Comparison of ENCODE assay signal across 8 cellular contexts in the genomic region with DNA sequence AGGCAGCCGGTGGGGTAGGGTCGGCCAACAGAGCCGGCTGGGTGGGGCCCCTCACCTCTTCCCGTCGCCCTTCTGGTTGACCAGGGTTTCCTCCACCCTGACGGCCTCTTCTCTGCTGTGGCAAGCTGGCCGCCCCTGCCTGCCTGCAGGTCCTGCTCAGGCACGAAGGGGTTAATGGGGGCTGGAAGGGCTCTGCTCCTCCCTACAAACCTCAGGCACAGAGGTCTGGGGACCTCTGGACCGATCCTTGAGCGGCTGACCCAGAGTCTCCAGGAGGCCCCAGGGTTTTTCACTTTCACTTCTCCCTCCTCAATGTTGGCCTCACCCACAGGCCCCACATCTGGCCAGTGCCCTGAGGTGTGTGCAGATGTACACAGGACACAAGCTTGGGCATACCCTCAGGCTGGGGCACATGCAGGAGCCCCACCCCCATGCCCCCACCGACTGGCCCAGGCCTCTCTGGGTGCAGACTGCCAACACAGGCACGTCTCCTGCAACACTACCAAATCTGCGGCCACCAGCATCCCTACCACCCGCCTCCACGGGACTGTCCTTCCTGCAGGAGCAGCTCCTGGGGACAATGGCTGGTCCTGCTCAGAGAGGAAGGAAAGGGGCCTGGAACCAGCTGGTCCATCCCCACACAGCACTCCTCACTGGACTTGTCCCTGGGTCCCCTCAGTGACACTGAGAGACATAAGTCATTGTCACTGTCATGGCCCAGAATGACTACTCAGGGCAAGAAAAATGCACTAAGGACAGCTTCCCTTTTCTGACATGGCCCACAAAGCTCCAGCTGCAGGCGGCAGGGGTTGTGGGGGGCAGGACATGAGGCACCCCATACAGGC. TPM values are rescaled to one million over a fixed set of nuclear protein-coding genes. Genes with fewer than 3 reads are reported as not detected.
DNase-seq lines count a peak whose midpoint lies in the region; ATAC-seq, FAIRE-seq and TF ChIP-seq lines count a peak whose summit lies in the region.

No MANE protein-coding gene starts in this region.

- H3K4me3 ChIP-seq in heart right ventricle (peak overlapping the region in 9 of 10 donors; percentile 2 to 37 (median 17)), HepG2 (replicated peaks in 1 of 3; ENCODE audit: insufficient read depth in 1 of 3, low read depth in 2 of 3, low read length in 3 of 3) (peak overlapping the region in 2 of 3 experiments; percentile 26 to 58; a peak in 2 of 6 replicates)

- ATAC-seq in heart right ventricle (peak in 2 of 8 donors; percentile 15 to 36), HepG2 (peak; percentile 23), omental fat pad (ENCODE audit: low FRiP score) (no peak), HG03135 (IDR thresholded peaks at IDR 0.05; ENCODE audit: unreplicated experiment) (no peak), HG02970 (IDR thresholded peaks at IDR 0.05; ENCODE audit: low FRiP score, unreplicated experiment) (no peak)

- H3K27me3 ChIP-seq in heart right ventricle: peaks cover 65 to 94% (median 87%) of the 10 kb centered on the region in 7 donors
- peaks cover 16 to 89% of the 10 kb centered on the region in 2 experiments for H3K27me3 ChIP-seq in HepG2 (ENCODE audit: control insufficient read depth in 1 of 2, insufficient read depth in 2 of 2, low read length in 2 of 2)

- no peak for TF ChIP-seq EP300 in HepG2 (IDR thresholded peaks at IDR 0.05; ENCODE audit: low read depth in 2 of 2, low read length in 2 of 2)
- TF ChIP-seq EP300 in HepG2 (CRISPR knock-in tag; IDR thresholded peaks at IDR 0.05; ENCODE audit: borderline replicate concordance): no peak

- no peaks in the 10 kb centered on the region for H3K36me3 ChIP-seq in heart right ventricle
- H3K36me3 ChIP-seq in HepG2 (replicated peaks in 1 of 2; ENCODE audit: control insufficient read depth in 1 of 2, insufficient read depth in 2 of 2, low read length in 2 of 2): no peaks in the 10 kb centered on the region

- POLR2A ChIA-PET in HepG2 (lab: Yijun Ruan, JAX): no interaction called here

- no peaks in the 10 kb centered on the region for H3K9me3 ChIP-seq in heart right ventricle
- H3K9me3 ChIP-seq in HepG2 (ENCODE audit: low read length): no peaks in the 10 kb centered on the region

- no peak for FAIRE-seq in HepG2 (lab: Jason Lieb, UNC)

- peaks cover 14 to 43% (median 35%) of the 10 kb centered on the region in 9 donors for H3K4me1 ChIP-seq in heart right ventricle
- peaks cover 32% of the 10 kb centered on the region for H3K4me1 ChIP-seq in HepG2 (ENCODE audit: insufficient read depth, low read length)

- no peak for DNase-seq in heart right ventricle
- DNase-seq in cardiac septum (ENCODE audit: low spot score): no peak
- no peak for DNase-seq in HepG2 (ENCODE audit: low spot score)
- DNase-seq in omental fat pad (ENCODE audit: low spot score): no peak
- no peak for DNase-seq in DMS79 (lab: John Stamatoyannopoulos, UW)

- no peak overlapping the region for H3K27ac ChIP-seq in heart right ventricle
- H3K27ac ChIP-seq in VCaP: peak overlapping the region; percentile 47; the same call in 1 of the 2 replicates
- H3K27ac ChIP-seq in HepG2 (ENCODE audit: extremely low read length, insufficient read depth, low read length): no peak overlapping the region

- H3K9ac ChIP-seq in HepG2 (ENCODE audit: insufficient read depth, low read depth, low read length): no peak overlapping the region

- H3K79me2 ChIP-seq in HepG2 (ENCODE audit: insufficient read depth, low read length): no peaks in the 10 kb centered on the region

- H2AFZ ChIP-seq in HepG2 (ENCODE audit: low read length): no peak overlapping the region

- no TSS peak for BruUV-seq in HepG2 (replicated peaks; lab: Mats Ljungman, UMichigan)

- H4K20me1 ChIP-seq in HepG2 (ENCODE audit: insufficient read depth, low read length): no peaks in the 10 kb centered on the region; the same call in 1 of the 2 replicates

- intact Hi-C loops in heart right ventricle (cut with DNase I) (loop anchor here in 2 of 10 donors (10.0 kb wide), 2 partner anchors 47 to 87 kb away; no protein-coding TSS in a partner anchor), cardiac septum (cut with DNase I) (no loop called here), HepG2 (cut with micrococcal nuclease; ENCODE audit: unreplicated experiment) (no loop called here)

- TF ChIP-seq CTCF in heart right ventricle (IDR thresholded peaks at IDR 0.05) (no peak), VCaP (conservative IDR thresholded peaks at IDR 0.05) (no peak), HepG2 (CRISPR knock-in tag; IDR thresholded peaks at IDR 0.05) (no peak), omental fat pad (IDR thresholded peaks at IDR 0.05) (no peak)

- 36 to 39% methylated on average over 16 of the region's 16 CpGs for WGBS in heart right ventricle, 2 donors
- WGBS in HepG2 (ENCODE audit: low lambda C conversion rate): 0% methylated on average over 2 of the region's 16 CpGs

- TF ChIP-seq POLR2A in HepG2 (IDR thresholded peaks at IDR 0.05; ENCODE audit: insufficient read depth in 1 of 2, low read depth in 2 of 2, low read length in 2 of 2): no peak

- in situ Hi-C loops in HepG2 (cut with HindIII; ENCODE audit: extremely low pct_ligation_motif_present, low pct_unique_long_range_greater_than_20kb): loop anchor here (10.0 kb wide), 1 partner anchor 157 kb away; no protein-coding TSS in a partner anchor

- peak overlapping the region; percentile 69 for H3K4me2 ChIP-seq in HepG2 (ENCODE audit: low read depth, low read length)

- TF ChIP-seq RAD21 in HepG2 (CRISPR knock-in tag; IDR thresholded peaks at IDR 0.05): no peak

- CTCF ChIA-PET in HepG2 (lab: Yijun Ruan, JAX; ENCODE audit: low intra/inter-chr PET ratio, low total read pairs): interaction anchor here (1.1 to 3.1 kb wide), 3 partner anchors 23 to 153 kb away, joined by 3 to 14 read pairs (median 4); no protein-coding TSS in a partner anchor

RNA-seq across cellular contexts. Expression of gene TBX1, which starts 3.2 kb away (rescaled TPM):
- total RNA-seq in heart right ventricle (1 to 10 TPM in 5 of 10 donors, under 1 TPM in 5; 0.53 to 1.8 (median 1.0) TPM), cardiac septum (0.48 TPM), HepG2 (2016; rRNA removed; fragmentation: Illumina TruSeq; extraction: Trizol) (not detected in 2 replicates), omental fat pad (1 to 10 TPM in 1 of 4 donors, under 1 TPM in 1, not detected in 2; 0.65 to 2.7 TPM)
- polyA plus RNA-seq in heart right ventricle (1 to 10 TPM in 1 of 2 donors, under 1 TPM in 1; 0.61 to 1.0 TPM), HepG2 (2011; rRNA removed) (not detected in 2 replicates)
- total RNA-seq in HepG2 (2016; cell fraction: cytosol; rRNA removed; fragmentation: Illumina TruSeq; extraction: Trizol; ENCODE audit: low read depth): not detected in 2 replicates
- not detected in 2 replicates for total RNA-seq in HepG2 (2016; cell fraction: insoluble cytoplasmic fraction; rRNA removed; fragmentation: Illumina TruSeq; extraction: Trizol)
- total RNA-seq in HepG2 (2016; cell fraction: membrane; rRNA removed; fragmentation: Illumina TruSeq; extraction: Trizol): not detected in 2 replicates
- total RNA-seq in HepG2 (2016; cell fraction: nucleus; rRNA removed; fragmentation: Illumina TruSeq; extraction: Trizol): not detected in 2 replicates
- polyA plus RNA-seq in HepG2 (2011; cell fraction: cytosol; rRNA removed): 0.03 TPM in 1 of 2 replicates, not detected in the other
- 0.23 TPM in 1 of 2 replicates, not detected in the other for polyA plus RNA-seq in HepG2 (2011; cell fraction: nucleus; rRNA removed)
- polyA plus RNA-seq in HepG2 (2012): not detected in 2 replicates
- not detected in 2 replicates for polyA plus RNA-seq in HepG2 (2016; cell fraction: cytosol; fragmentation: Illumina TruSeq; extraction: Trizol; ENCODE audit: low read depth)
- not detected in 2 replicates for polyA plus RNA-seq in HepG2 (2016; cell fraction: insoluble cytoplasmic fraction; fragmentation: Illumina TruSeq; extraction: Trizol; ENCODE audit: low read depth)
- 0.08 TPM in 1 of 2 replicates, not detected in the other for polyA plus RNA-seq in HepG2 (2016; cell fraction: membrane; fragmentation: Illumina TruSeq; extraction: Trizol; ENCODE audit: low read depth)
- polyA plus RNA-seq in HepG2 (2016; cell fraction: nucleus; fragmentation: Illumina TruSeq; extraction: Trizol; ENCODE audit: insufficient read depth, low read depth): not detected in 2 replicates
- not detected in 2 replicates for polyA minus RNA-seq in HepG2 (2011; rRNA and poly(A)+ RNA removed; ENCODE audit: low replicate concordance)
- not detected in 2 replicates for polyA minus RNA-seq in HepG2 (2011; cell fraction: cytosol; rRNA and poly(A)+ RNA removed)
- polyA minus RNA-seq in HepG2 (2011; cell fraction: nucleus; rRNA and poly(A)+ RNA removed): not detected in 2 replicates

RNA-seq across cellular contexts. Expression of gene GP1BB, which starts 34.0 kb away (rescaled TPM):
- 10 to 100 TPM in 1 of 10 donors, 1 to 10 TPM in 3, not detected in 6; 5.3 to 13.4 (median 6.4) TPM for total RNA-seq in heart right ventricle
- polyA plus RNA-seq in heart right ventricle: 10 to 100 TPM; 12.4 to 56.1 TPM
- 5.5 TPM for total RNA-seq in cardiac septum
- total RNA-seq in HepG2 (2016; rRNA removed; fragmentation: Illumina TruSeq; extraction: Trizol): not detected in 2 replicates
- not detected in 2 replicates for total RNA-seq in HepG2 (2016; cell fraction: cytosol; rRNA removed; fragmentation: Illumina TruSeq; extraction: Trizol; ENCODE audit: low read depth)
- total RNA-seq in HepG2 (2016; cell fraction: insoluble cytoplasmic fraction; rRNA removed; fragmentation: Illumina TruSeq; extraction: Trizol): not detected in 2 replicates
- 0.10 TPM in 1 of 2 replicates, not detected in the other for total RNA-seq in HepG2 (2016; cell fraction: membrane; rRNA removed; fragmentation: Illumina TruSeq; extraction: Trizol)
- not detected in 2 replicates for total RNA-seq in HepG2 (2016; cell fraction: nucleus; rRNA removed; fragmentation: Illumina TruSeq; extraction: Trizol)
- 0.07 TPM in 1 of 2 replicates, not detected in the other for polyA plus RNA-seq in HepG2 (2011; rRNA removed)
- polyA plus RNA-seq in HepG2 (2011; cell fraction: cytosol; rRNA removed): 0.16 TPM in 1 of 2 replicates, not detected in the other
- polyA plus RNA-seq in HepG2 (2011; cell fraction: nucleus; rRNA removed): 0.47 TPM in 1 of 2 replicates, not detected in the other
- not detected in 2 replicates for polyA plus RNA-seq in HepG2 (2012)
- not detected in 2 replicates for polyA plus RNA-seq in HepG2 (2016; cell fraction: cytosol; fragmentation: Illumina TruSeq; extraction: Trizol; ENCODE audit: low read depth)
- polyA plus RNA-seq in HepG2 (2016; cell fraction: insoluble cytoplasmic fraction; fragmentation: Illumina TruSeq; extraction: Trizol; ENCODE audit: low read depth): not detected in 2 replicates
- not detected in 2 replicates for polyA plus RNA-seq in HepG2 (2016; cell fraction: membrane; fragmentation: Illumina TruSeq; extraction: Trizol; ENCODE audit: low read depth)
- not detected in 2 replicates for polyA plus RNA-seq in HepG2 (2016; cell fraction: nucleus; fragmentation: Illumina TruSeq; extraction: Trizol; ENCODE audit: insufficient read depth, low read depth)
- 0.32 TPM in 1 of 2 replicates, not detected in the other for polyA minus RNA-seq in HepG2 (2011; rRNA and poly(A)+ RNA removed; ENCODE audit: low replicate concordance)
- polyA minus RNA-seq in HepG2 (2011; cell fraction: cytosol; rRNA and poly(A)+ RNA removed): not detected in 2 replicates
- polyA minus RNA-seq in HepG2 (2011; cell fraction: nucleus; rRNA and poly(A)+ RNA removed): not detected in 2 replicates
- total RNA-seq in omental fat pad: 1 to 10 TPM in 2 of 4 donors, under 1 TPM in 2; 0.88 to 9.3 (median 1.4) TPM

RNA-seq across cellular contexts. Expression of gene SEPTIN5, which starts 43.1 kb away (rescaled TPM):
- total RNA-seq in heart right ventricle: 100 to 1,000 TPM in 8 of 10 donors, 10 to 100 TPM in 2; 60.9 to 218 (median 144) TPM
- 100 to 1,000 TPM in 1 of 2 donors, 10 to 100 TPM in 1; 56.5 to 104 TPM for polyA plus RNA-seq in heart right ventricle
- total RNA-seq in cardiac septum: 191 TPM
- not detected in 2 replicates for total RNA-seq in HepG2 (2016; rRNA removed; fragmentation: Illumina TruSeq; extraction: Trizol)
- total RNA-seq in HepG2 (2016; cell fraction: cytosol; rRNA removed; fragmentation: Illumina TruSeq; extraction: Trizol; ENCODE audit: low read depth): 0.09 and 0.20 TPM in 2 replicates
- total RNA-seq in HepG2 (2016; cell fraction: insoluble cytoplasmic fraction; rRNA removed; fragmentation: Illumina TruSeq; extraction: Trizol): not detected in 2 replicates
- 0.06 and 0.10 TPM in 2 replicates for total RNA-seq in HepG2 (2016; cell fraction: membrane; rRNA removed; fragmentation: Illumina TruSeq; extraction: Trizol)
- not detected in 2 replicates for total RNA-seq in HepG2 (2016; cell fraction: nucleus; rRNA removed; fragmentation: Illumina TruSeq; extraction: Trizol)
- polyA plus RNA-seq in HepG2 (2011; rRNA removed): 0.33 and 0.55 TPM in 2 replicates
- polyA plus RNA-seq in HepG2 (2011; cell fraction: cytosol; rRNA removed): 0.04 TPM in 1 of 2 replicates, not detected in the other
- 0.57 and 0.82 TPM in 2 replicates for polyA plus RNA-seq in HepG2 (2011; cell fraction: nucleus; rRNA removed)
- polyA plus RNA-seq in HepG2 (2012): 0.08 TPM in 1 of 2 replicates, not detected in the other
- polyA plus RNA-seq in HepG2 (2016; cell fraction: cytosol; fragmentation: Illumina TruSeq; extraction: Trizol; ENCODE audit: low read depth): 0.15 and 0.23 TPM in 2 replicates
- polyA plus RNA-seq in HepG2 (2016; cell fraction: insoluble cytoplasmic fraction; fragmentation: Illumina TruSeq; extraction: Trizol; ENCODE audit: low read depth): not detected in 2 replicates
- 0.23 and 0.58 TPM in 2 replicates for polyA plus RNA-seq in HepG2 (2016; cell fraction: membrane; fragmentation: Illumina TruSeq; extraction: Trizol; ENCODE audit: low read depth)
- 0.28 TPM in 1 of 2 replicates, not detected in the other for polyA plus RNA-seq in HepG2 (2016; cell fraction: nucleus; fragmentation: Illumina TruSeq; extraction: Trizol; ENCODE audit: insufficient read depth, low read depth)
- polyA minus RNA-seq in HepG2 (2011; rRNA and poly(A)+ RNA removed; ENCODE audit: low replicate concordance): 1.0 and 1.5 TPM in 2 replicates
- polyA minus RNA-seq in HepG2 (2011; cell fraction: cytosol; rRNA and poly(A)+ RNA removed): not detected in 2 replicates
- 0.77 TPM in 1 of 2 replicates, not detected in the other for polyA minus RNA-seq in HepG2 (2011; cell fraction: nucleus; rRNA and poly(A)+ RNA removed)
- 10 to 100 TPM in 1 of 4 donors, 1 to 10 TPM in 3; 3.7 to 19.1 (median 5.9) TPM for total RNA-seq in omental fat pad
